11 cellular contexts compared by ENCODE assay signal in genomic region chr20:47438464-47439381, GRCh38.
A peak's percentile ranks its signal among the peaks of the same experiment; 100 is the strongest.
DNase-seq lines count a peak whose midpoint lies in the region; ATAC-seq and TF ChIP-seq lines count a peak whose summit lies in the region.
"Had no signal": no experiment of that assay in that cellular context is flagged by ENCODE, and none has a peak within 500 bp of the region (broad histone marks: within the 10 kb centered on the region; RNA-seq: fewer than 3 reads in every experiment).

No MANE protein-coding gene starts in this region.

- POLR2A ChIA-PET in OCI-LY7 (lab: Charles Lee): interaction anchor here (0.5 to 12.0 kb wide), 19 partner anchors 9 to 139 kb away, joined by 3 to 143 read pairs (median 4); partner anchors contain the start of gene NCOA3

- H3K27ac ChIP-seq in OCI-LY7 (ENCODE audit: low read depth, low read length, poor library complexity, severe bottlenecking): peak overlapping the region; percentile 84
- no peak overlapping the region for H3K27ac ChIP-seq in WERI-Rb-1
- H3K27ac ChIP-seq: neutrophil, SJSA1 had no signal

- H3K4me3 ChIP-seq in OCI-LY7 (ENCODE audit: low read depth, low read length, poor library complexity, severe bottlenecking) (peak overlapping the region; percentile 60), WERI-Rb-1 (ENCODE audit: low read depth, low read length) (no peak overlapping the region)
- H3K4me3 ChIP-seq: coronary artery, SJSA1 had no signal

- no peaks in the 10 kb centered on the region for H4K20me1 ChIP-seq in OCI-LY7 (ENCODE audit: insufficient read depth, low read length)

- no peaks in the 10 kb centered on the region for H3K27me3 ChIP-seq in WERI-Rb-1 (ENCODE audit: insufficient read depth, low read depth, severe bottlenecking)
- H3K27me3 ChIP-seq: neutrophil, SJSA1 had no signal

- H3K4me2 ChIP-seq in OCI-LY7 (ENCODE audit: low read length): peak overlapping the region; percentile 77

- CTCF ChIA-PET in OCI-LY7 (lab: Charles Lee; ENCODE audit: unreplicated experiment): interaction anchor here (1.0 to 1.6 kb wide), 3 partner anchors 15 to 28 kb away, joined by 3 to 6 read pairs (median 5); no protein-coding TSS in a partner anchor

- peaks cover 20% of the 10 kb centered on the region; the same call in 1 of the 2 replicates for H3K79me2 ChIP-seq in OCI-LY7 (ENCODE audit: insufficient read depth, low read depth, low read length)

- intact Hi-C loops in OCI-LY7 (cut with micrococcal nuclease; ENCODE audit: unreplicated experiment): no loop called here

- peaks cover 70% of the 10 kb centered on the region for H3K4me1 ChIP-seq in OCI-LY7 (ENCODE audit: insufficient read depth, low read length, poor library complexity, severe bottlenecking)

- BruUV-seq in OCI-LY7 (replicated peaks; lab: Mats Ljungman, UMichigan): no TSS peak

- in situ Hi-C loops in Caki2 (cut with HindIII; ENCODE audit: low pct_unique_long_range_greater_than_20kb, low sequenced_read_pairs): no loop called here

- H3K36me3 ChIP-seq in OCI-LY7 (ENCODE audit: insufficient read depth, low read length): no peaks in the 10 kb centered on the region
- H3K36me3 ChIP-seq in WERI-Rb-1: no peaks in the 10 kb centered on the region
- H3K36me3 ChIP-seq: neutrophil, SJSA1 had no signal

- peak overlapping the region; percentile 88 for H2AFZ ChIP-seq in OCI-LY7 (ENCODE audit: low read length)

- H3K9me3 ChIP-seq in OCI-LY7 (ENCODE audit: low read length): no peaks in the 10 kb centered on the region; the same call in 1 of the 2 replicates
- H3K9me3 ChIP-seq in WERI-Rb-1 (ENCODE audit: severe bottlenecking): no peaks in the 10 kb centered on the region
- H3K9me3 ChIP-seq: neutrophil, SJSA1 had no signal

- DNase-seq in Caki2 (ENCODE audit: low read depth): peak; percentile 85
- DNase-seq in OCI-LY7 (ENCODE audit: low spot score): peak; percentile 85
- DNase-seq in islet precursor cell: peak; percentile 55
- DNase-seq in WERI-Rb-1: no peak
- no peak for DNase-seq in AG08396 (ENCODE audit: low spot score)
- no peak for DNase-seq in DMS79 treated with DMSO at 0.1 percent for 48 hours (lab: John Stamatoyannopoulos, UW)
- DNase-seq in activated T-cell treated with anti-CD3 and anti-CD28 coated beads, Interleukin-2, amount 50 U/mL, for 1 hour: no peak

- no peaks in the 10 kb centered on the region for H3K9me2 ChIP-seq in OCI-LY7 (ENCODE audit: insufficient read depth, low read length)

- TF ChIP-seq CTCF in OCI-LY7 (conservative IDR thresholded peaks at IDR 0.05; ENCODE audit: low read length) (no peak), WERI-Rb-1 (IDR thresholded peaks at IDR 0.05; ENCODE audit: low read depth, low read length) (no peak)

- peak; percentile 39 for ATAC-seq in GM21723 (IDR thresholded peaks at IDR 0.05; ENCODE audit: unreplicated experiment)

Comparison
In these comparisons a context has a peak if more than half of its experiments do, and no peak if none do; other contexts are left out.
1. DNase-seq: peak in Caki2 (single experiment), OCI-LY7 (single experiment) and islet precursor cell (single experiment); none in WERI-Rb-1 (single experiment), AG08396 (single experiment), DMS79 treated with DMSO at 0.1 percent for 48 hours (single experiment) and activated T-cell treated with anti-CD3 and anti-CD28 coated beads, Interleukin-2, amount 50 U/mL, for 1 hour (single experiment).